Comparison of ENCODE assay signal across 10 cellular contexts in the genomic region with DNA sequence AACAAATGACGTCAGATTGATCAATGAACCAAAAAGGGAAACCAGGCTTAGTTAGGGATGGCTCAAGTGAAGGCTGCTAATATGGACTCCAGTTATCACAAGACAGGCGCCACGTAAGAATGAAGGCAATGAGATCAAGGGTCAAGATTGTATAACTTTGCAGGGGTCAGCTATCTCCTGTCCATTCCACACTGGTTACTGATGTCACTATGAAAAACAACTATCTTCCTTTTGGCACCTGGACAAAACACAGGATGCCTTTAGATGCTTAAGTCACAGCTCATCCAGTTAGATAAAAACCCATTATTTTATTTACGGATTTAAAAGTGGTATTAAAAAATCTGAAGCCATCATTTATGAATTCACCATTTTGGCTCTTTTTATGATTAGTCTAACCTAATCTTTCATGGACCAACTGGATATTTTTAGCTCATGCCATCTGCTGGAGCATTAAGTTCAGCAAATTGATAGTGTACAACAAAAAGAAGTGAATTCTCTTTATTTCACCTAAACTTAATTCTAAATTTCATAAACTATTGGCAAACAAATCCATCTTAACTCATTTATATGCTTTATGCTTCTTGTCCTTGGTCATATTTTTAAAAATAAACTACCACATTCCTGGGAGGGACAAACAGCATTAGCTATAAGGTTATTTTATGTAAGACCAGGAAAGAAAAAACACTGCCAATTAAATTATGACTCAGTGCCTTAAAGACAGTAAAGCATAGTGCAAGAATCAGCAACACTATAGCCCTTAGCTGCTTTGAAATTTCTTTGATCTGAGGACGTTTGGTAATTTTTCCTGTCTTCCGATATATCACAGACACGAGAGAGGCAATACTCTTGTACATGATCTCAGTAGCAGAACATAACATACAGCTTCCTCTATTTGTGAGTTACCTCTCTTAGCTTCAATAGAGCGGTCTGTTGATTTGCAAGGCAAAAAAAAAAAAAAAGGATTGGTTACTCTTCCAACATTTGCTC. TPM values are rescaled to one million over a fixed set of nuclear protein-coding genes. Genes with fewer than 3 reads are reported as not detected.
A peak's percentile ranks its signal among the peaks of the same experiment; 100 is the strongest.
DNase-seq lines count a peak whose midpoint lies in the region; ATAC-seq, FAIRE-seq and TF ChIP-seq lines count a peak whose summit lies in the region.
"Had no signal": no experiment of that assay in that cellular context is flagged by ENCODE, and none has a peak within 500 bp of the region (broad histone marks: within the 10 kb centered on the region; RNA-seq: fewer than 3 reads in every experiment).

No MANE protein-coding gene starts in this region.

- peak; percentile 45 for FAIRE-seq in pancreas (lab: Jason Lieb, UNC)

- H3K4me3 Mint-ChIP-seq in T-helper 2 cell treated with Interferon-gamma antibody and Interleukin-4, amounts not matched to agents 5 μg/mL and 100 μg/mL, for 36 hours: peak overlapping the region; percentile 2

- peaks cover 0 to 16% (median 3%) of the 10 kb centered on the region in 3 donors for H3K36me3 ChIP-seq in pancreas

- H3K36me3 Mint-ChIP-seq in T-helper 2 cell treated with Interferon-gamma antibody and Interleukin-4, amounts not matched to agents 5 μg/mL and 100 μg/mL, for 36 hours (ENCODE audit: low read depth): peaks cover 65% of the 10 kb centered on the region

- no peaks in the 10 kb centered on the region for H3K27me3 ChIP-seq in pancreas

- H3K4me1 Mint-ChIP-seq in T-helper 2 cell treated with Interferon-gamma antibody and Interleukin-4, amounts not matched to agents 5 μg/mL and 100 μg/mL, for 36 hours (ENCODE audit: low read depth): peaks cover 41% of the 10 kb centered on the region

- no peaks in the 10 kb centered on the region for H3K9me3 ChIP-seq in pancreas

- H3K4me3 ChIP-seq in choroid plexus epithelial cell (ENCODE audit: low read depth, low read length): no peak overlapping the region
- H3K4me3 ChIP-seq in pancreas: no peak overlapping the region
- H3K4me3 ChIP-seq: skin epidermis had no signal

- H3K9me3 Mint-ChIP-seq in T-helper 2 cell treated with Interferon-gamma antibody and Interleukin-4, amounts not matched to agents 5 μg/mL and 100 μg/mL, for 36 hours: peaks cover 4% of the 10 kb centered on the region

- no peak for DNase-seq in T-helper 2 cell treated with Interferon-gamma antibody and Interleukin-4, amounts not matched to agents 5 μg/mL and 100 μg/mL, for 36 hours (ENCODE audit: low spot score)
- DNase-seq in T-helper 2 cell (no peak), NCI-H460 (ENCODE audit: extremely low read depth, low read depth) (peak; percentile 32), choroid plexus epithelial cell (ENCODE audit: low read depth) (peak; percentile 53), pancreas (no peak), globus pallidus (ENCODE audit: low spot score) (no peak), NCI-H1105 treated with DMSO at 0.1 percent for 48 hours (lab: John Stamatoyannopoulos, UW) (no peak)

- no peaks in the 10 kb centered on the region for H3K27me3 Mint-ChIP-seq in T-helper 2 cell treated with Interferon-gamma antibody and Interleukin-4, amounts not matched to agents 5 μg/mL and 100 μg/mL, for 36 hours (ENCODE audit: low read depth)

- H3K27ac ChIP-seq in pancreas: no peak overlapping the region
- H3K27ac ChIP-seq: HL-60 had no signal

- H3K27ac Mint-ChIP-seq in T-helper 2 cell treated with Interferon-gamma antibody and Interleukin-4, amounts not matched to agents 5 μg/mL and 100 μg/mL, for 36 hours: no peak overlapping the region

- peak in 2 of 4 donors; percentile 25 to 35 for ATAC-seq in pancreas
- no peak for ATAC-seq in HG02938 (IDR thresholded peaks at IDR 0.05; ENCODE audit: unreplicated experiment)

- H3K4me1 ChIP-seq in pancreas: peaks cover 0 to 28% (median 26%) of the 10 kb centered on the region in 3 donors

- intact Hi-C loops in pancreas (cut with DNase I): no loop called here

- 62 to 66% methylated on average over 8 of the region's 8 CpGs for WGBS in pancreas, 2 donors

- TF ChIP-seq CTCF in choroid plexus epithelial cell (conservative IDR thresholded peaks at IDR 0.05; ENCODE audit: low read depth, low read length) (no peak), pancreas (IDR thresholded peaks at IDR 0.05) (no peak)

RNA-seq across cellular contexts. Expression of gene DHX15, which starts 27.0 kb away (rescaled TPM):
- total RNA-seq in NCI-H460 (2014; rRNA removed; shearing (Covaris generic)): 160 and 167 TPM in 2 replicates
- 246 and 352 TPM in 2 replicates for polyA plus RNA-seq in NCI-H460 (2014; cell fraction: nucleus; rRNA removed)
- total RNA-seq in pancreas: 10 to 100 TPM; 32.8 to 61.8 (median 46.0) TPM
- polyA plus RNA-seq in pancreas: 10 to 100 TPM; 39.0 to 74.6 TPM

Comparison
In these comparisons a context has a peak if more than half of its experiments do, and no peak if none do; other contexts are left out.
1. DNase-seq: peak in NCI-H460 (single experiment) and choroid plexus epithelial cell (single experiment); none in T-helper 2 cell treated with Interferon-gamma antibody and Interleukin-4, amounts not matched to agents 5 μg/mL and 100 μg/mL, for 36 hours (single experiment), T-helper 2 cell (0 of 5), pancreas (0 of 6), globus pallidus (single experiment) and NCI-H1105 treated with DMSO at 0.1 percent for 48 hours (single experiment).